In genomic region chr6:107115695-107116327, GRCh38 we compare ENCODE assay signal across 8 cellular contexts. TPM values are rescaled to one million over a fixed set of nuclear protein-coding genes. Genes with fewer than 3 reads are reported as not detected.
DNase-seq lines count a peak whose midpoint lies in the region; ATAC-seq and TF ChIP-seq lines count a peak whose summit lies in the region.

No MANE protein-coding gene starts in this region.

- H3K9me3 ChIP-seq in mucosa of descending colon (no peaks in the 10 kb centered on the region), stomach smooth muscle (ENCODE audit: control insufficient read depth in 2 of 2, low read length in 2 of 2) (no peaks in the 10 kb centered on the region)

- H3K4me1 ChIP-seq in mucosa of descending colon (ENCODE audit: low read depth) (peaks cover 8% of the 10 kb centered on the region), stomach smooth muscle (ENCODE audit: control insufficient read depth, insufficient read depth, low read length) (peaks cover 17% of the 10 kb centered on the region)

- no peak overlapping the region for H3K27ac ChIP-seq in stomach smooth muscle (ENCODE audit: low read length)

- peaks cover 3 to 16% of the 10 kb centered on the region in 2 donors for H3K27me3 ChIP-seq in stomach smooth muscle (ENCODE audit: control insufficient read depth in 1 of 2, insufficient read depth in 2 of 2, low read length in 2 of 2)

- CTCF ChIA-PET in Calu3 (lab: Charles Lee): interaction anchor here (0.6 to 1.4 kb wide), 4 partner anchors 37 to 312 kb away, joined by 3 to 5 read pairs (median 4); no protein-coding TSS in a partner anchor

- H3K36me3 ChIP-seq in mucosa of descending colon (ENCODE audit: low read depth) (no peaks in the 10 kb centered on the region), stomach smooth muscle (ENCODE audit: control insufficient read depth in 2 of 2, insufficient read depth in 2 of 2, low read length in 2 of 2) (no peaks in the 10 kb centered on the region)

- no peak for TF ChIP-seq CTCF in Calu3 (IDR thresholded peaks at IDR 0.05; ENCODE audit: unreplicated experiment)
- no peak for TF ChIP-seq CTCF in mucosa of descending colon (IDR thresholded peaks at IDR 0.05)

- H3K4me3 ChIP-seq in mucosa of descending colon (peak overlapping the region; percentile 35), stomach smooth muscle (ENCODE audit: low read length in 2 of 2) (peak overlapping the region; percentile 70 to 78)

- DNase-seq in Calu3: peak; percentile 77
- peak; percentile 60 to 73 for DNase-seq in NCI-H1930 (lab: John Stamatoyannopoulos, UW)
- DNase-seq in activated CD4-positive, alpha-beta T cell treated with anti-CD3 and anti-CD28 coated beads, Interleukin-2, amount 10 ng/mL, durations not matched to agents 24 days and 14 days: peak; percentile 76
- peak; percentile 74 for DNase-seq in epidermal melanocyte (ENCODE audit: insufficient read length, low spot score)
- DNase-seq in mucosa of descending colon: peak; percentile 66 to 74 (median 73)
- DNase-seq in T-helper 9 cell: no peak

- H3K27me3 Mint-ChIP-seq in Calu3 (ENCODE audit: unreplicated experiment): no peaks in the 10 kb centered on the region
- H3K27me3 Mint-ChIP-seq in activated CD4-positive, alpha-beta T cell treated with anti-CD3 and anti-CD28 coated beads, Interleukin-2, amount 10 ng/mL, durations not matched to agents 24 days and 14 days: peaks cover 20% of the 10 kb centered on the region

- no peaks in the 10 kb centered on the region for H3K9me3 Mint-ChIP-seq in Calu3 (ENCODE audit: low read depth, unreplicated experiment)
- H3K9me3 Mint-ChIP-seq in activated CD4-positive, alpha-beta T cell treated with anti-CD3 and anti-CD28 coated beads, Interleukin-2, amount 10 ng/mL, durations not matched to agents 24 days and 14 days: no peaks in the 10 kb centered on the region

- H3K4me1 Mint-ChIP-seq in Calu3 (ENCODE audit: low read depth, unreplicated experiment): no peaks in the 10 kb centered on the region
- H3K4me1 Mint-ChIP-seq in activated CD4-positive, alpha-beta T cell treated with anti-CD3 and anti-CD28 coated beads, Interleukin-2, amount 10 ng/mL, durations not matched to agents 24 days and 14 days: peaks cover 16% of the 10 kb centered on the region

- H3K4me3 Mint-ChIP-seq in Calu3 (ENCODE audit: low read depth, unreplicated experiment): peak overlapping the region; percentile 69
- H3K4me3 Mint-ChIP-seq in activated CD4-positive, alpha-beta T cell treated with anti-CD3 and anti-CD28 coated beads, Interleukin-2, amount 10 ng/mL, durations not matched to agents 24 days and 14 days: peak overlapping the region; percentile 82

- H3K36me3 Mint-ChIP-seq in Calu3 (ENCODE audit: insufficient read depth, unreplicated experiment): peaks cover 43% of the 10 kb centered on the region
- H3K36me3 Mint-ChIP-seq in activated CD4-positive, alpha-beta T cell treated with anti-CD3 and anti-CD28 coated beads, Interleukin-2, amount 10 ng/mL, durations not matched to agents 24 days and 14 days (ENCODE audit: low read depth): no peaks in the 10 kb centered on the region

- peak overlapping the region; percentile 31 to 36 for H3K9ac ChIP-seq in stomach smooth muscle (ENCODE audit: low read length in 2 of 2)

- intact Hi-C loops in Calu3 (cut with micrococcal nuclease; ENCODE audit: unreplicated experiment) (loop anchor here (10.0 kb wide), 1 partner anchor 339 kb away; the partner anchor contains the start of gene PDSS2), mucosa of descending colon (cut with DNase I, micrococcal nuclease) (no loop called here)
- intact Hi-C loops in activated CD4-positive, alpha-beta T cell treated with anti-CD3 and anti-CD28 coated beads, Interleukin-2, amount 10 ng/mL, durations not matched to agents 24 days and 14 days (cut with micrococcal nuclease): loop anchor here (2.0 to 10.0 kb wide), 3 partner anchors 51 to 591 kb away; partner anchors contain the start of gene PDSS2

- H3K27ac Mint-ChIP-seq in Calu3 (ENCODE audit: unreplicated experiment): peak overlapping the region; percentile 27
- peak overlapping the region; percentile 86 for H3K27ac Mint-ChIP-seq in activated CD4-positive, alpha-beta T cell treated with anti-CD3 and anti-CD28 coated beads, Interleukin-2, amount 10 ng/mL, durations not matched to agents 24 days and 14 days

- ATAC-seq in GM21723 (IDR thresholded peaks at IDR 0.05; ENCODE audit: unreplicated experiment) (peak; percentile 26), mucosa of descending colon (peak; percentile 61)

- no TSS peak for BruUV-seq in Calu3 (replicated peaks; lab: Mats Ljungman, UMichigan)

RNA-seq across cellular contexts. Expression of gene BEND3, which starts 0.5 kb away (rescaled TPM):
- total RNA-seq in Calu3 (2022) (10.0 and 11.8 TPM in 2 replicates), mucosa of descending colon (1 to 10 TPM; 3.6 to 6.7 (median 5.3) TPM)
- 12.6 and 12.9 TPM in 2 replicates for total RNA-seq in activated CD4-positive, alpha-beta T cell treated with anti-CD3 and anti-CD28 coated beads, Interleukin-2, amount 10 ng/mL, durations not matched to agents 24 days and 14 days

Comparison
In these comparisons a context has a peak if more than half of its experiments do, and no peak if none do; other contexts are left out.
1. intact Hi-C loops: an anchor here in Calu3 (10.0 kb wide) and activated CD4-positive, alpha-beta T cell treated with anti-CD3 and anti-CD28 coated beads, Interleukin-2, amount 10 ng/mL, durations not matched to agents 24 days and 14 days (2.0 to 10.0 kb wide); none called in mucosa of descending colon.